Comparison of ENCODE assay signal across 12 cellular contexts in genomic region chr17:82524540-82524939, GRCh38. TPM values are rescaled to one million over a fixed set of nuclear protein-coding genes. Genes with fewer than 3 reads are reported as not detected.
DNase-seq lines count a peak whose midpoint lies in the region; ATAC-seq and TF ChIP-seq lines count a peak whose summit lies in the region.
"Had no signal": no experiment of that assay in that cellular context is flagged by ENCODE, and none has a peak within 500 bp of the region (broad histone marks: within the 10 kb centered on the region; RNA-seq: fewer than 3 reads in every experiment).

No MANE protein-coding gene starts in this region.

- 34 to 44% (median 41%) methylated on average over 3 to 4 of the region's 4 CpGs for WGBS in heart left ventricle, 4 donors

- H3K36me3 Mint-ChIP-seq in activated T-helper 2 cell treated with anti-CD3 and anti-CD28 coated beads, Interferon-gamma antibody, Interleukin-2, Interleukin-4, amounts not matched to agents 10 μg/mL and 5 μg/mL and 100 μg/mL, durations not matched to agents 14 hours and 24 hours and 36 hours (ENCODE audit: low read depth): peaks cover 36% of the 10 kb centered on the region
- H3K36me3 Mint-ChIP-seq in neural crest cell (ENCODE audit: low read depth): peaks cover 2% of the 10 kb centered on the region
- peaks cover 13% of the 10 kb centered on the region for H3K36me3 Mint-ChIP-seq in activated CD8-positive, alpha-beta memory T cell treated with anti-CD3 and anti-CD28 coated beads, Interleukin-2, amount 10 ng/mL, durations not matched to agents 7 days and 5 days

- H3K4me1 Mint-ChIP-seq in activated T-helper 2 cell treated with anti-CD3 and anti-CD28 coated beads, Interferon-gamma antibody, Interleukin-2, Interleukin-4, amounts not matched to agents 10 μg/mL and 5 μg/mL and 100 μg/mL, durations not matched to agents 14 hours and 24 hours and 36 hours (ENCODE audit: low read depth): peaks cover 42% of the 10 kb centered on the region
- peaks cover 47% of the 10 kb centered on the region for H3K4me1 Mint-ChIP-seq in neural crest cell
- H3K4me1 Mint-ChIP-seq in activated CD8-positive, alpha-beta memory T cell treated with anti-CD3 and anti-CD28 coated beads, Interleukin-2, amount 10 ng/mL, durations not matched to agents 7 days and 5 days: peaks cover 49% of the 10 kb centered on the region

- peaks cover 7 to 89% (median 59%) of the 10 kb centered on the region in 12 donors for H3K4me1 ChIP-seq in heart left ventricle

- H3K4me3 Mint-ChIP-seq in activated T-helper 2 cell treated with anti-CD3 and anti-CD28 coated beads, Interferon-gamma antibody, Interleukin-2, Interleukin-4, amounts not matched to agents 10 μg/mL and 5 μg/mL and 100 μg/mL, durations not matched to agents 14 hours and 24 hours and 36 hours (ENCODE audit: low read depth): no peak overlapping the region
- peak overlapping the region; percentile 49 for H3K4me3 Mint-ChIP-seq in neural crest cell
- no peak overlapping the region for H3K4me3 Mint-ChIP-seq in activated CD8-positive, alpha-beta memory T cell treated with anti-CD3 and anti-CD28 coated beads, Interleukin-2, amount 10 ng/mL, durations not matched to agents 7 days and 5 days

- CTCF ChIA-PET in activated CD8-positive, alpha-beta memory T cell treated with anti-CD3 and anti-CD28 coated beads, Interleukin-2, amount 10 ng/mL, durations not matched to agents 7 days and 5 days (lab: Charles Lee): interaction anchor here (1.0 kb wide), 1 partner anchor 13 kb away, joined by 3 read pairs; no protein-coding TSS in a partner anchor

- H3K27me3 Mint-ChIP-seq in activated T-helper 2 cell treated with anti-CD3 and anti-CD28 coated beads, Interferon-gamma antibody, Interleukin-2, Interleukin-4, amounts not matched to agents 10 μg/mL and 5 μg/mL and 100 μg/mL, durations not matched to agents 14 hours and 24 hours and 36 hours (ENCODE audit: low read depth): no peaks in the 10 kb centered on the region
- H3K27me3 Mint-ChIP-seq in neural crest cell (ENCODE audit: low read depth): no peaks in the 10 kb centered on the region
- H3K27me3 Mint-ChIP-seq in activated CD8-positive, alpha-beta memory T cell treated with anti-CD3 and anti-CD28 coated beads, Interleukin-2, amount 10 ng/mL, durations not matched to agents 7 days and 5 days: no peaks in the 10 kb centered on the region

- no peak for TF ChIP-seq POLR2A in heart left ventricle (IDR thresholded peaks at IDR 0.05)

- intact Hi-C loops in activated T-helper 2 cell treated with anti-CD3 and anti-CD28 coated beads, Interferon-gamma antibody, Interleukin-2, Interleukin-4, amounts not matched to agents 10 μg/mL and 5 μg/mL and 100 μg/mL, durations not matched to agents 14 hours and 24 hours and 36 hours (cut with micrococcal nuclease): no loop called here
- intact Hi-C loops in heart left ventricle (cut with DNase I): no loop called here

- peak; percentile 73 for DNase-seq in COLO668 (lab: John Stamatoyannopoulos, UW; ENCODE audit: unreplicated experiment)
- DNase-seq in NCI-H128 (lab: John Stamatoyannopoulos, UW; ENCODE audit: unreplicated experiment): peak; percentile 63
- DNase-seq in activated T-helper 2 cell treated with anti-CD3 and anti-CD28 coated beads, Interferon-gamma antibody, Interleukin-2, Interleukin-4, amounts not matched to agents 10 μg/mL and 5 μg/mL and 100 μg/mL, durations not matched to agents 14 hours and 24 hours and 36 hours (ENCODE audit: low spot score): no peak
- DNase-seq in neural crest cell (ENCODE audit: low read depth, low spot score): no peak
- DNase-seq in activated CD8-positive, alpha-beta memory T cell treated with anti-CD3 and anti-CD28 coated beads, Interleukin-2, amount 10 ng/mL, durations not matched to agents 7 days and 5 days: no peak
- no peak for DNase-seq in heart left ventricle
- DNase-seq in putamen (ENCODE audit: low spot score): no peak
- DNase-seq: activated CD4-positive, alpha-beta T cell treated with anti-CD3 and anti-CD28 coated beads for 4 hours; Karpas-422; occipital lobe; PC-9 had no signal

- peak overlapping the region; percentile 52 for H3K27ac Mint-ChIP-seq in activated T-helper 2 cell treated with anti-CD3 and anti-CD28 coated beads, Interferon-gamma antibody, Interleukin-2, Interleukin-4, amounts not matched to agents 10 μg/mL and 5 μg/mL and 100 μg/mL, durations not matched to agents 14 hours and 24 hours and 36 hours
- H3K27ac Mint-ChIP-seq in neural crest cell (ENCODE audit: unreplicated experiment): peak overlapping the region; percentile 78
- H3K27ac Mint-ChIP-seq in activated CD8-positive, alpha-beta memory T cell treated with anti-CD3 and anti-CD28 coated beads, Interleukin-2, amount 10 ng/mL, durations not matched to agents 7 days and 5 days: no peak overlapping the region

- no peaks in the 10 kb centered on the region for H3K9me3 ChIP-seq in heart left ventricle

- H3K4me3 ChIP-seq in heart left ventricle: no peak overlapping the region
- H3K4me3 ChIP-seq: PC-9 had no signal

- peak overlapping the region in 2 of 12 donors; percentile 33 to 49 for H3K27ac ChIP-seq in heart left ventricle
- H3K27ac ChIP-seq: PC-9 had no signal

- TF ChIP-seq CTCF in neural crest cell (conservative IDR thresholded peaks at IDR 0.05) (no peak), heart left ventricle (IDR thresholded peaks at IDR 0.05) (no peak)

- no peaks in the 10 kb centered on the region for H3K9me3 Mint-ChIP-seq in activated T-helper 2 cell treated with anti-CD3 and anti-CD28 coated beads, Interferon-gamma antibody, Interleukin-2, Interleukin-4, amounts not matched to agents 10 μg/mL and 5 μg/mL and 100 μg/mL, durations not matched to agents 14 hours and 24 hours and 36 hours
- no peaks in the 10 kb centered on the region for H3K9me3 Mint-ChIP-seq in neural crest cell
- no peaks in the 10 kb centered on the region for H3K9me3 Mint-ChIP-seq in activated CD8-positive, alpha-beta memory T cell treated with anti-CD3 and anti-CD28 coated beads, Interleukin-2, amount 10 ng/mL, durations not matched to agents 7 days and 5 days (ENCODE audit: low read depth)

- no peaks in the 10 kb centered on the region for H3K27me3 ChIP-seq in heart left ventricle

- no peaks in the 10 kb centered on the region for H3K36me3 ChIP-seq in heart left ventricle

- no peak for ATAC-seq in activated CD8-positive, alpha-beta memory T cell treated with anti-CD3 and anti-CD28 coated beads, Interleukin-2, amount 10 ng/mL, durations not matched to agents 7 days and 5 days
- ATAC-seq in heart left ventricle (no peak), HG02840 (IDR thresholded peaks at IDR 0.05; ENCODE audit: low FRiP score, unreplicated experiment) (no peak)

RNA-seq across cellular contexts. Expression of gene FOXK2, which starts 5.0 kb away (rescaled TPM):
- total RNA-seq in activated T-helper 2 cell treated with anti-CD3 and anti-CD28 coated beads, Interferon-gamma antibody, Interleukin-2, Interleukin-4, amounts not matched to agents 10 μg/mL and 5 μg/mL and 100 μg/mL, durations not matched to agents 14 hours and 24 hours and 36 hours: 92.9 and 95.2 TPM in 2 replicates
- total RNA-seq in neural crest cell: 84.3 and 92.2 TPM in 2 replicates
- 10 to 100 TPM; 81.7 to 85.1 TPM for total RNA-seq in activated CD8-positive, alpha-beta memory T cell treated with anti-CD3 and anti-CD28 coated beads, Interleukin-2, amount 10 ng/mL, durations not matched to agents 7 days and 5 days
- 10 to 100 TPM; 26.9 to 77.0 (median 33.9) TPM for total RNA-seq in heart left ventricle
- 10 to 100 TPM; 15.6 to 43.2 TPM for polyA plus RNA-seq in heart left ventricle

Comparison
In these comparisons a context has a peak if more than half of its experiments do, and no peak if none do; other contexts are left out.
1. DNase-seq: peak in COLO668 (single experiment) and NCI-H128 (single experiment); none in activated T-helper 2 cell treated with anti-CD3 and anti-CD28 coated beads, Interferon-gamma antibody, Interleukin-2, Interleukin-4, amounts not matched to agents 10 μg/mL and 5 μg/mL and 100 μg/mL, durations not matched to agents 14 hours and 24 hours and 36 hours (single experiment), neural crest cell (single experiment), activated CD8-positive, alpha-beta memory T cell treated with anti-CD3 and anti-CD28 coated beads, Interleukin-2, amount 10 ng/mL, durations not matched to agents 7 days and 5 days (single experiment), heart left ventricle (0 of 5) and putamen (single experiment).